Comparison of ENCODE assay signal across 8 cellular contexts in the genomic region with DNA sequence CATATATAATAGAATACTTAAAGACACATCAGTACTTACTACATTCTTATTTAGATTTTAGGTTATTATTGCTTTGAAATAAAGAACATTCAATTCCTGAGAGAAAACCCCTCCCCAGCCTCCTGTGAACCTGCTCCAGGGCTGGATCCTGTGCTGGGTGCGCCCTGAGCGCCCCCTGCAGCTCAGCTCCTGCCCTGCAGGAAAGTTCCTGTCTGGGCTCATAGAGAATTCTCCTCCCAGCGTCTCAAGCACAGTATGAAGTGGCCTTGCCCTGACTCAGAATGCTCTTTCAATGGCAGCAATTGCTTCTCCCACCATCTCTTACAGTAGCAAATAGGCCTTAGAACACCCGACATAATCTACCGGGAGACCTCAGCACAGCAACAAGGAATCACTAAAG.
DNase-seq lines count a peak whose midpoint lies in the region; ATAC-seq, FAIRE-seq and TF ChIP-seq lines count a peak whose summit lies in the region.
"Not testable (repeated sequence)": the region's sequence is repeated elsewhere in the genome, so short reads cannot be mapped to it uniquely, and the experiment has no call there.

No MANE protein-coding gene starts in this region.

- CTCF ChIA-PET in HCT116 (lab: Charles Lee) = not testable (repeated sequence)

- 0 out of 6 replicates have a peak, but pooled peaks of 1 of the 3 experiments have one; percentile 2 for TF ChIP-seq CTCF in HCT116 (IDR thresholded peaks at IDR 0.05 in 2 of 3, conservative IDR thresholded peaks at IDR 0.05 in 1 of 3; ENCODE audit: borderline replicate concordance in 1 of 3, insufficient read depth in 1 of 3, low read depth in 2 of 3, low read length in 2 of 3)
- not testable (repeated sequence) for TF ChIP-seq CTCF in right lobe of liver (IDR thresholded peaks at IDR 0.05)

- POLR2A ChIA-PET in HCT116 (lab: Charles Lee) = not testable (repeated sequence)

- H4K20me1 ChIP-seq in HCT116 (ENCODE audit: insufficient read depth) = not testable (repeated sequence)

- not testable (repeated sequence) for TF ChIP-seq POLR2A in HCT116 (IDR thresholded peaks at IDR 0.05; ENCODE audit: borderline replicate concordance, extremely low read depth, insufficient read depth, insufficient read length); right lobe of liver (IDR thresholded peaks at IDR 0.05)

- H3K4me3 ChIP-seq in HCT116 (replicated peaks in 1 of 2; ENCODE audit: low read depth in 1 of 2, low read length in 2 of 2); right lobe of liver: not testable (repeated sequence)

- not testable (repeated sequence) for H3K4me1 Mint-ChIP-seq in activated naive CD8-positive, alpha-beta T cell treated with anti-CD3 and anti-CD28 coated beads, Interleukin-2, amount 50 U/mL, for 24 hours; stimulated activated naive CD8-positive, alpha-beta T cell treated with anti-CD3 and anti-CD28 coated beads, Interleukin-15, amount 100 ng/mL, for 72 hours

- H3K9me3 Mint-ChIP-seq in activated naive CD8-positive, alpha-beta T cell treated with anti-CD3 and anti-CD28 coated beads, Interleukin-2, amount 50 U/mL, for 24 hours; stimulated activated naive CD8-positive, alpha-beta T cell treated with anti-CD3 and anti-CD28 coated beads, Interleukin-15, amount 100 ng/mL, for 72 hours: not testable (repeated sequence)

- ATAC-seq in GM18520 (IDR thresholded peaks at IDR 0.05; ENCODE audit: unreplicated experiment) = peak; percentile 40
- peak; percentile 68 for ATAC-seq in GM21367 (IDR thresholded peaks at IDR 0.05; ENCODE audit: unreplicated experiment)
- peak; percentile 88 for ATAC-seq in HCT116
- peak; percentile 63 for ATAC-seq in HG03342 (IDR thresholded peaks at IDR 0.05; ENCODE audit: unreplicated experiment)
- peak; percentile 69 for ATAC-seq in activated naive CD8-positive, alpha-beta T cell treated with anti-CD3 and anti-CD28 coated beads, Interleukin-2, amount 50 U/mL, for 24 hours
- peak in 3 of 4 donors; percentile 31 to 54 (median 38) for ATAC-seq in right lobe of liver
- ATAC-seq in stimulated activated naive CD8-positive, alpha-beta T cell treated with anti-CD3 and anti-CD28 coated beads, Interleukin-15, amount 100 ng/mL, for 72 hours = peak; percentile 75

- not testable (repeated sequence) for H3K4me1 ChIP-seq in HCT116 (ENCODE audit: control insufficient read depth in 1 of 2, insufficient read depth in 2 of 2, low read length in 2 of 2); right lobe of liver

- not testable (repeated sequence) for H3K27me3 Mint-ChIP-seq in activated naive CD8-positive, alpha-beta T cell treated with anti-CD3 and anti-CD28 coated beads, Interleukin-2, amount 50 U/mL, for 24 hours
- peaks cover 25% of the 10 kb centered on the region for H3K27me3 Mint-ChIP-seq in stimulated activated naive CD8-positive, alpha-beta T cell treated with anti-CD3 and anti-CD28 coated beads, Interleukin-15, amount 100 ng/mL, for 72 hours

- peak; percentile 38 for FAIRE-seq in TTC549 (lab: Jason Lieb, UNC)

- not testable (repeated sequence) for H3K4me2 ChIP-seq in HCT116 (ENCODE audit: low read length)

- WGBS in right lobe of liver (ENCODE audit: insufficient coverage, low coverage, low lambda C conversion rate, missing lambda C conversion rate) = 3% methylated on average over 2 of the region's 5 CpGs

- H3K36me3 ChIP-seq in HCT116 (ENCODE audit: control insufficient read depth in 1 of 2, insufficient read depth in 2 of 2, low read length in 2 of 2); right lobe of liver: not testable (repeated sequence)

- not testable (repeated sequence) for H2AFZ ChIP-seq in HCT116 (ENCODE audit: low read depth, low read length, poor library complexity, severe bottlenecking)

- not testable (repeated sequence) for BruUV-seq in HCT116 (replicated peaks; lab: Mats Ljungman, UMichigan)

- intact Hi-C loops in HCT116 (cut with micrococcal nuclease); right lobe of liver (cut with DNase I): not testable (repeated sequence)

- H3K9me2 ChIP-seq in HCT116 (ENCODE audit: insufficient read depth) = not testable (repeated sequence)

- TF ChIP-seq RAD21 in HCT116 (IDR thresholded peaks at IDR 0.05; ENCODE audit: low read depth) = not testable (repeated sequence)

- not testable (repeated sequence) for H3K27me3 ChIP-seq in HCT116 (ENCODE audit: insufficient read depth, low read length); right lobe of liver

- RAD21 ChIA-PET in HCT116 (lab: Charles Lee; ENCODE audit: low non-redundant PET in 1 of 2, low total read pairs in 2 of 2, uncharacterized antibody in 2 of 2, unreplicated experiment in 2 of 2) = not testable (repeated sequence)

- H3K4me3 Mint-ChIP-seq in activated naive CD8-positive, alpha-beta T cell treated with anti-CD3 and anti-CD28 coated beads, Interleukin-2, amount 50 U/mL, for 24 hours; stimulated activated naive CD8-positive, alpha-beta T cell treated with anti-CD3 and anti-CD28 coated beads, Interleukin-15, amount 100 ng/mL, for 72 hours: not testable (repeated sequence)

- not testable (repeated sequence) for H3K27ac ChIP-seq in HCT116 (ENCODE audit: low read depth, low read length); right lobe of liver

- H3K27ac Mint-ChIP-seq in activated naive CD8-positive, alpha-beta T cell treated with anti-CD3 and anti-CD28 coated beads, Interleukin-2, amount 50 U/mL, for 24 hours; stimulated activated naive CD8-positive, alpha-beta T cell treated with anti-CD3 and anti-CD28 coated beads, Interleukin-15, amount 100 ng/mL, for 72 hours: not testable (repeated sequence)

- H3K79me2 ChIP-seq in HCT116 (ENCODE audit: insufficient read depth, low read length) = not testable (repeated sequence)

- H3K36me3 Mint-ChIP-seq in activated naive CD8-positive, alpha-beta T cell treated with anti-CD3 and anti-CD28 coated beads, Interleukin-2, amount 50 U/mL, for 24 hours (ENCODE audit: low read depth) = not testable (repeated sequence)

- not testable (repeated sequence) for H3K9ac ChIP-seq in HCT116 (ENCODE audit: low read length)

- peaks cover 14 to 25% of the 10 kb centered on the region in 2 experiments for H3K9me3 ChIP-seq in HCT116 (ENCODE audit: control insufficient read depth in 1 of 2, insufficient read depth in 1 of 2, low read depth in 1 of 2, low read length in 2 of 2)
- H3K9me3 ChIP-seq in right lobe of liver = not testable (repeated sequence)

- not testable (repeated sequence) for DNase-seq in HCT116 (ENCODE audit: low read depth, low spot score); activated naive CD8-positive, alpha-beta T cell treated with anti-CD3 and anti-CD28 coated beads, Interleukin-2, amount 50 U/mL, for 24 hours; right lobe of liver; stimulated activated naive CD8-positive, alpha-beta T cell treated with anti-CD3 and anti-CD28 coated beads, Interleukin-15, amount 100 ng/mL, for 72 hours

Comparison
In these comparisons a context has a peak if more than half of its experiments do, and no peak if none do; other contexts are left out.
1. ATAC-seq: peak in every context shown above with its lines; median percentile 88 in HCT116; 75 in stimulated activated naive CD8-positive, alpha-beta T cell treated with anti-CD3 and anti-CD28 coated beads, Interleukin-15, amount 100 ng/mL, for 72 hours; 69 in activated naive CD8-positive, alpha-beta T cell treated with anti-CD3 and anti-CD28 coated beads, Interleukin-2, amount 50 U/mL, for 24 hours; 68 in GM21367; 63 in HG03342; 40 in GM18520; 38 in right lobe of liver.